ENCODE assay signal across 1 cellular context in genomic region chr1:9100471-9101043, GRCh38.
TF ChIP-seq lines count a peak whose summit lies in the region.

No MANE protein-coding gene starts in this region.

TF ChIP-seq in H1, 55 proteins besides CTCF, POLR2A, EP300 and RAD21:
- TF ChIP-seq E2F6 (IDR thresholded peaks at IDR 0.05), result no peak
- no peak for TF ChIP-seq TAF1 (IDR thresholded peaks at IDR 0.05; ENCODE audit: low read depth, low read length)
- TF ChIP-seq TAF7 (optimal IDR thresholded peaks at IDR 0.05; ENCODE audit: borderline replicate concordance, low read depth, low read length), result no peak
